8 cellular contexts compared by ENCODE assay signal in genomic region chr7:22822486-22823141, GRCh38. TPM values are rescaled to one million over a fixed set of nuclear protein-coding genes. Genes with fewer than 3 reads are reported as not detected.
A peak's percentile ranks its signal among the peaks of the same experiment; 100 is the strongest.
DNase-seq lines count a peak whose midpoint lies in the region; ATAC-seq and TF ChIP-seq lines count a peak whose summit lies in the region.

TOMM7 (minus strand) TSS chr7:22822849; CDS start chr7:22822779, 70 bp downstream.

- peak within 1 kb of the TSS; percentile 81 for H3K4me3 ChIP-seq in H7 (ENCODE audit: insufficient read depth, low read depth, low read length)
- peak within 1 kb of the TSS; percentile 87 for H3K4me3 ChIP-seq in fibroblast of pulmonary artery (replicated peaks; ENCODE audit: low read depth, low read length)

- H3K36me3 Mint-ChIP-seq in natural killer cell treated with Interleukin-12 subunit alpha and Interleukin-12 subunit beta and Interleukin-15 and Interleukin-18, amount 100 ng/mL, for 72 hours: peaks cover 4% of the 10 kb centered on the region

- no peaks in the 10 kb centered on the region for H3K27me3 ChIP-seq in H7 (ENCODE audit: control insufficient read depth, insufficient read depth, low read length)

- peaks cover 12 to 17% of the 10 kb centered on the region in 2 donors for H3K27me3 Mint-ChIP-seq in natural killer cell treated with Interleukin-12 subunit alpha and Interleukin-12 subunit beta and Interleukin-15 and Interleukin-18, amount 100 ng/mL, for 72 hours

- H3K4me1 Mint-ChIP-seq in natural killer cell treated with Interleukin-12 subunit alpha and Interleukin-12 subunit beta and Interleukin-15 and Interleukin-18, amount 100 ng/mL, for 72 hours (ENCODE audit: low read depth in 2 of 2): peaks cover 21 to 25% of the 10 kb centered on the region in 2 donors

- H3K4me3 Mint-ChIP-seq in natural killer cell treated with Interleukin-12 subunit alpha and Interleukin-12 subunit beta and Interleukin-15 and Interleukin-18, amount 100 ng/mL, for 72 hours: peak within 1 kb of the TSS; percentile 92

- no peak for TF ChIP-seq CTCF in fibroblast of pulmonary artery (IDR thresholded peaks at IDR 0.05; ENCODE audit: low read length, missing control alignments)

- no peaks in the 10 kb centered on the region for H3K9me3 Mint-ChIP-seq in natural killer cell treated with Interleukin-12 subunit alpha and Interleukin-12 subunit beta and Interleukin-15 and Interleukin-18, amount 100 ng/mL, for 72 hours

- peak within 1 kb of the TSS; percentile 84 to 98 for H3K27ac Mint-ChIP-seq in natural killer cell treated with Interleukin-12 subunit alpha and Interleukin-12 subunit beta and Interleukin-15 and Interleukin-18, amount 100 ng/mL, for 72 hours

- DNase-seq in H7 (peak; percentile 87), M059J (ENCODE audit: low read depth) (peak; percentile 97), SHP77 (lab: John Stamatoyannopoulos, UW) (peak; percentile 98), fibroblast of pulmonary artery (ENCODE audit: low read depth) (peak; percentile 99)
- DNase-seq in activated effector memory CD4-positive, alpha-beta T cell treated with Interleukin-2 at 50 U/mL for 16 hours: peak; percentile 79
- peak; percentile 91 for DNase-seq in natural killer cell treated with Interleukin-12 subunit alpha and Interleukin-12 subunit beta and Interleukin-15 and Interleukin-18, amount 100 ng/mL, for 72 hours (ENCODE audit: low spot score)
- DNase-seq in stimulated activated naive CD8-positive, alpha-beta T cell treated with anti-CD3 and anti-CD28 coated beads, Interleukin-15, Interleukin-2, amounts not matched to agents 100 U/mL and 50 U/mL, for 24 hours: peak; percentile 87

- peak; percentile 97 to 99 for ATAC-seq in natural killer cell treated with Interleukin-12 subunit alpha and Interleukin-12 subunit beta and Interleukin-15 and Interleukin-18, amount 100 ng/mL, for 72 hours
- peak; percentile 95 for ATAC-seq in stimulated activated naive CD8-positive, alpha-beta T cell treated with anti-CD3 and anti-CD28 coated beads, Interleukin-15, Interleukin-2, amounts not matched to agents 100 U/mL and 50 U/mL, for 24 hours

- peak within 1 kb of the TSS; percentile 95 for H3K9ac ChIP-seq in ES-I3 (ENCODE audit: low read depth, low read length)

- peaks cover 25% of the 10 kb centered on the region; the same call in 1 of the 2 replicates for H3K4me1 ChIP-seq in ES-I3 (ENCODE audit: insufficient read depth, low read length)

- 0 out of 2 replicates have a peak, but pooled peaks cover 3% of the 10 kb centered on the region for H3K36me3 ChIP-seq in ES-I3 (ENCODE audit: insufficient read depth, low read length)
- H3K36me3 ChIP-seq in H7 (replicated peaks; ENCODE audit: control insufficient read depth, insufficient read depth, low read length): 0 out of 2 replicates have a peak, but pooled peaks cover 2% of the 10 kb centered on the region

- no peaks in the 10 kb centered on the region for H3K9me3 ChIP-seq in ES-I3 (ENCODE audit: control insufficient read depth, insufficient read depth, low read length)

RNA-seq across cellular contexts. Expression of gene TOMM7, which starts in this region (rescaled TPM):
- 437 and 485 TPM in 2 replicates for total RNA-seq in H7 (2014; rRNA removed; shearing (Covaris generic))
- 130 and 179 TPM in 2 replicates for total RNA-seq in M059J (2014; rRNA removed; shearing (Covaris generic))
- total RNA-seq in natural killer cell treated with Interleukin-12 subunit alpha and Interleukin-12 subunit beta and Interleukin-15 and Interleukin-18, amount 100 ng/mL, for 72 hours: 100 to 1,000 TPM; 136 to 203 TPM

Comparison
In these comparisons a context has a peak if more than half of its experiments do, and no peak if none do; other contexts are left out.
1. Peak in every context shown above with its lines: DNase-seq, ATAC-seq and H3K4me3 ChIP-seq.